Comparison of ENCODE assay signal across 8 cellular contexts in the genomic region with DNA sequence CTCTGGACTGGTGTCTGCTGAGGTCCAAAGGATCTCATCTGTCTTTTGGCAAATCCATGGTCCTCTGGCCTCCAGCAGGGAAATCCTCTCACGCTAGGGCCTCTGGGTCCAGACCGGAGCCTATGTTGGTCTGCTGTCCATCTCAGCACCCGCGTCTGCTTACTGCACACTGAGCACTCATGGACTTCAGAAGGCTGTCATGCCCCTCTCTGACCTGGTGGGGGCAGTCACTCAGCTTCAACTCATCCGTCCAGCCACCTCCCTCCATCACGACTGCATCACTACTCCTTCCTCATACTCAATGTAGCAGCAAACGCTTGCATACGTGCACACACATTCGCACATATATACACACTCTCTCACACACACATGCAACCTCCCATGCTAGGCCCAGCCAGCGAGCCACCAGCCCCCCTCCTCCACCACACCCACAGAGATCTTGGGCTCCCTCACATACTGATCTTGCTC. TPM values are rescaled to one million over a fixed set of nuclear protein-coding genes. Genes with fewer than 3 reads are reported as not detected.
DNase-seq lines count a peak whose midpoint lies in the region; ATAC-seq and TF ChIP-seq lines count a peak whose summit lies in the region.

No MANE protein-coding gene starts in this region.

- no peaks in the 10 kb centered on the region for H3K9me3 ChIP-seq in gastrocnemius medialis

- in situ Hi-C loops in gastrocnemius medialis (cut with MboI; ENCODE audit: low sequenced_read_pairs in 4 of 4) = no loop called here

- DNase-seq in activated T-cell treated with anti-CD3 and anti-CD28 coated beads for 24 hours (ENCODE audit: low read depth) (peak; percentile 17), GM23338 (ENCODE audit: low spot score) (peak; percentile 84), foreskin keratinocyte (no peak), gastrocnemius medialis (no peak)
- DNase-seq in activated T-cell treated with anti-CD3 and anti-CD28 coated beads, Interleukin-2, amount 50 U/mL, for 1 hour = no peak
- DNase-seq in Jurkat, Clone E6-1 (ENCODE audit: low read depth, low spot score) = peak; percentile 67
- DNase-seq in activated CD4-positive, CD25-positive, alpha-beta regulatory T cell treated with anti-CD3 and anti-CD28 coated beads, Interleukin-2, amount 50 U/mL, for 72 hours = peak; percentile 36
- peak; percentile 16 to 28 (median 16) for DNase-seq in stimulated activated CD4-positive, alpha-beta T cell treated with anti-CD3 and anti-CD28 coated beads, TNF-alpha, amount 100 ng/mL, for 48 hours (ENCODE audit: low read depth in 3 of 3)

- H3K9me3 Mint-ChIP-seq in GM23338 = no peaks in the 10 kb centered on the region; the same call in 2 of the 3 replicates

- no peak overlapping the region for H3K4me3 ChIP-seq in GM23338
- H3K4me3 ChIP-seq in Jurkat, Clone E6-1 (ENCODE audit: low read length) = no peak overlapping the region
- no peak overlapping the region for H3K4me3 ChIP-seq in gastrocnemius medialis

- H3K27ac Mint-ChIP-seq in GM23338 = no peak overlapping the region

- no peak overlapping the region for H3K27ac ChIP-seq in GM23338 (ENCODE audit: low read depth)
- no peak overlapping the region for H3K27ac ChIP-seq in foreskin keratinocyte
- H3K27ac ChIP-seq in gastrocnemius medialis = no peak overlapping the region

- intact Hi-C loops in gastrocnemius medialis (cut with DNase I; ENCODE audit: low total_unique reads) = no loop called here

- no peaks in the 10 kb centered on the region for H3K27me3 ChIP-seq in GM23338 (ENCODE audit: insufficient read depth)
- H3K27me3 ChIP-seq in foreskin keratinocyte = peaks cover 53% of the 10 kb centered on the region
- H3K27me3 ChIP-seq in gastrocnemius medialis = no peaks in the 10 kb centered on the region

- H3F3A ChIP-seq in GM23338 (replicated peaks; ENCODE audit: low read depth) = no peaks in the 10 kb centered on the region

- H3K4me1 ChIP-seq in GM23338 (ENCODE audit: insufficient read depth) (no peaks in the 10 kb centered on the region), foreskin keratinocyte (no peaks in the 10 kb centered on the region), gastrocnemius medialis (no peaks in the 10 kb centered on the region)

- ATAC-seq in GM23338 = peak; percentile 95
- peak; percentile 81 for ATAC-seq in foreskin keratinocyte
- no peak for ATAC-seq in gastrocnemius medialis

- no peak overlapping the region for H3K4me2 ChIP-seq in GM23338

- no peak for TF ChIP-seq POLR2A in gastrocnemius medialis (IDR thresholded peaks at IDR 0.05)

- peaks cover 4% of the 10 kb centered on the region for H3K27me3 Mint-ChIP-seq in GM23338 (ENCODE audit: insufficient read depth, low read depth, poor library complexity)

- H3K79me2 ChIP-seq in GM23338 (replicated peaks; ENCODE audit: insufficient read depth) = no peaks in the 10 kb centered on the region

- peaks cover 7% of the 10 kb centered on the region; the same call in 1 of the 2 replicates for H3K9me2 ChIP-seq in GM23338 (ENCODE audit: insufficient read depth)

- peak; percentile 68 to 86 for TF ChIP-seq CTCF in GM23338 (conservative IDR thresholded peaks at IDR 0.05; ENCODE audit: low read depth in 2 of 2)
- peak; percentile 51 for TF ChIP-seq CTCF in foreskin keratinocyte (conservative IDR thresholded peaks at IDR 0.05)
- TF ChIP-seq CTCF in gastrocnemius medialis (IDR thresholded peaks at IDR 0.05 in 4 of 5, conservative IDR thresholded peaks at IDR 0.05 in 1 of 5) = no peak

- H2AFZ ChIP-seq in GM23338 = peak overlapping the region; percentile 38; the same call in 1 of the 2 replicates

- H3K36me3 ChIP-seq in GM23338 (ENCODE audit: insufficient read depth) = no peaks in the 10 kb centered on the region
- no peaks in the 10 kb centered on the region for H3K36me3 ChIP-seq in gastrocnemius medialis

- H3K36me3 Mint-ChIP-seq in GM23338 (ENCODE audit: low read depth) = no peaks in the 10 kb centered on the region; the same call in 2 of the 3 replicates

- no peak overlapping the region for H3K4me3 Mint-ChIP-seq in GM23338

- no peaks in the 10 kb centered on the region for H4K20me1 ChIP-seq in GM23338 (replicated peaks; ENCODE audit: insufficient read depth)

- peaks cover 9% of the 10 kb centered on the region for H3K4me1 Mint-ChIP-seq in GM23338

TF ChIP-seq in GM23338, 12 proteins besides CTCF, POLR2A, EP300 and RAD21 (continues in another document):
- TF ChIP-seq EZH2 (IDR thresholded peaks at IDR 0.05; ENCODE audit: low read depth, unreplicated experiment) = no peak
- no peak for TF ChIP-seq ZNF114 (CRISPR knock-in tag; IDR thresholded peaks at IDR 0.05)
- TF ChIP-seq, protein P1, sequence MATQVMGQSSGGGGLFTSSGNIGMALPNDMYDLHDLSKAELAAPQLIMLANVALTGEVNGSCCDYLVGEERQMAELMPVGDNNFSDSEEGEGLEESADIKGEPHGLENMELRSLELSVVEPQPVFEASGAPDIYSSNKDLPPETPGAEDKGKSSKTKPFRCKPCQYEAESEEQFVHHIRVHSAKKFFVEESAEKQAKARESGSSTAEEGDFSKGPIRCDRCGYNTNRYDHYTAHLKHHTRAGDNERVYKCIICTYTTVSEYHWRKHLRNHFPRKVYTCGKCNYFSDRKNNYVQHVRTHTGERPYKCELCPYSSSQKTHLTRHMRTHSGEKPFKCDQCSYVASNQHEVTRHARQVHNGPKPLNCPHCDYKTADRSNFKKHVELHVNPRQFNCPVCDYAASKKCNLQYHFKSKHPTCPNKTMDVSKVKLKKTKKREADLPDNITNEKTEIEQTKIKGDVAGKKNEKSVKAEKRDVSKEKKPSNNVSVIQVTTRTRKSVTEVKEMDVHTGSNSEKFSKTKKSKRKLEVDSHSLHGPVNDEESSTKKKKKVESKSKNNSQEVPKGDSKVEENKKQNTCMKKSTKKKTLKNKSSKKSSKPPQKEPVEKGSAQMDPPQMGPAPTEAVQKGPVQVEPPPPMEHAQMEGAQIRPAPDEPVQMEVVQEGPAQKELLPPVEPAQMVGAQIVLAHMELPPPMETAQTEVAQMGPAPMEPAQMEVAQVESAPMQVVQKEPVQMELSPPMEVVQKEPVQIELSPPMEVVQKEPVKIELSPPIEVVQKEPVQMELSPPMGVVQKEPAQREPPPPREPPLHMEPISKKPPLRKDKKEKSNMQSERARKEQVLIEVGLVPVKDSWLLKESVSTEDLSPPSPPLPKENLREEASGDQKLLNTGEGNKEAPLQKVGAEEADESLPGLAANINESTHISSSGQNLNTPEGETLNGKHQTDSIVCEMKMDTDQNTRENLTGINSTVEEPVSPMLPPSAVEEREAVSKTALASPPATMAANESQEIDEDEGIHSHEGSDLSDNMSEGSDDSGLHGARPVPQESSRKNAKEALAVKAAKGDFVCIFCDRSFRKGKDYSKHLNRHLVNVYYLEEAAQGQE (IDR thresholded peaks at IDR 0.05; ENCODE audit: unreplicated experiment) = peak; percentile 50
- TF ChIP-seq, protein P2, sequence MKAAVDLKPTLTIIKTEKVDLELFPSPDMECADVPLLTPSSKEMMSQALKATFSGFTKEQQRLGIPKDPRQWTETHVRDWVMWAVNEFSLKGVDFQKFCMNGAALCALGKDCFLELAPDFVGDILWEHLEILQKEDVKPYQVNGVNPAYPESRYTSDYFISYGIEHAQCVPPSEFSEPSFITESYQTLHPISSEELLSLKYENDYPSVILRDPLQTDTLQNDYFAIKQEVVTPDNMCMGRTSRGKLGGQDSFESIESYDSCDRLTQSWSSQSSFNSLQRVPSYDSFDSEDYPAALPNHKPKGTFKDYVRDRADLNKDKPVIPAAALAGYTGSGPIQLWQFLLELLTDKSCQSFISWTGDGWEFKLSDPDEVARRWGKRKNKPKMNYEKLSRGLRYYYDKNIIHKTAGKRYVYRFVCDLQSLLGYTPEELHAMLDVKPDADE (IDR thresholded peaks at IDR 0.05) = no peak
- TF ChIP-seq NANOG (IDR thresholded peaks at IDR 0.05; ENCODE audit: borderline replicate concordance) = no peak
- TF ChIP-seq STAT1 (IDR thresholded peaks at IDR 0.05; ENCODE audit: unreplicated experiment) = no peak
- 0 out of 2 replicates have a peak, but pooled peaks have one; percentile 10 for TF ChIP-seq CREB1 (CRISPR knock-in tag; IDR thresholded peaks at IDR 0.05; ENCODE audit: low read depth)

RNA-seq across cellular contexts. Expression of a gene that starts 33.3 kb away (rescaled TPM):
- total RNA-seq in GM23338 (2014; rRNA removed; shearing (Covaris generic)) = 0.39 TPM in 1 of 2 replicates, not detected in the other
- polyA plus RNA-seq in GM23338 (2016; fragmentation: Nextera tagmentation; extraction: Ambion mirVana) (not detected in 2 replicates), foreskin keratinocyte (not detected in 2 replicates)
- polyA plus RNA-seq in Jurkat, Clone E6-1 (2012; ENCODE audit: insufficient read depth, insufficient read length) = not detected
- total RNA-seq in foreskin keratinocyte (not detected in 2 replicates), gastrocnemius medialis (under 1 TPM in 2 of 4 donors, not detected in 2; 0.24 to 0.71 TPM)

Comparison
In these comparisons a context has a peak if more than half of its experiments do, and no peak if none do; other contexts are left out.
1. DNase-seq: peak in activated T-cell treated with anti-CD3 and anti-CD28 coated beads for 24 hours (single experiment), GM23338 (single experiment), Jurkat, Clone E6-1 (single experiment), activated CD4-positive, CD25-positive, alpha-beta regulatory T cell treated with anti-CD3 and anti-CD28 coated beads, Interleukin-2, amount 50 U/mL, for 72 hours (single experiment) and stimulated activated CD4-positive, alpha-beta T cell treated with anti-CD3 and anti-CD28 coated beads, TNF-alpha, amount 100 ng/mL, for 48 hours (3 of 3); none in activated T-cell treated with anti-CD3 and anti-CD28 coated beads, Interleukin-2, amount 50 U/mL, for 1 hour (single experiment), foreskin keratinocyte (0 of 2) and gastrocnemius medialis (0 of 2).
2. ATAC-seq: peak in GM23338 (single experiment) and foreskin keratinocyte (single experiment); none in gastrocnemius medialis (0 of 2).
3. CTCF ChIP-seq: peak in GM23338 (2 of 2) and foreskin keratinocyte (single experiment); none in gastrocnemius medialis (0 of 5).